ENCODE assay signal across 21 cellular contexts in the genomic region with DNA sequence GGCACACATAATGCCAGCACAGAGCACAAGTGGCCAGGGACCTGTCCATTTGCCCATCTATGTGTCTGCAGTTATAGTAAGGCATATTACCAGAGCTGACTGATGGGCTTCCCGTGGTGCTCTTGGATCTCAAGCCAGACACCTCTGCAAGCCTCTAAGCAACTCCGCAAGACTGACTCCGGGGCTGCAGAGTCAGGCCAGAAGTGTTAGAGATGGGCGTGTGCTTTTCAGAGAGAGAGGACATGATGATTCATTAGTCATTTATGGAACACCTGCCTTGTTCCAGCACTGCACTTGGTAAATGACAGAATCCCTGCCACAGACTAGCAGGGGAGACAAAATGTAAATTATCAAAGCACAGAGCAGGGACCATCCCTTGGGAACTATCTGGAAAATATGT.
DNase-seq lines count a peak whose midpoint lies in the region; ATAC-seq, FAIRE-seq and TF ChIP-seq lines count a peak whose summit lies in the region.
"Had no signal": no experiment of that assay in that cellular context is flagged by ENCODE, and none has a peak within 500 bp of the region (broad histone marks: within the 10 kb centered on the region; RNA-seq: fewer than 3 reads in every experiment).

No MANE protein-coding gene starts in this region.

- H3K9me3 ChIP-seq in breast epithelium (no peaks in the 10 kb centered on the region), small intestine (ENCODE audit: control insufficient read depth, low read depth) (no peaks in the 10 kb centered on the region)

- DNase-seq in MCF 10A (ENCODE audit: unreplicated experiment) = peak; percentile 11
- no peak for DNase-seq in breast epithelium (ENCODE audit: low spot score in 2 of 2)
- peak; percentile 2 for DNase-seq in NCI-H345 treated with DMSO at 0.1 percent for 48 hours (lab: John Stamatoyannopoulos, UW; ENCODE audit: unreplicated experiment)
- peak; percentile 12 for DNase-seq in bronchial epithelial cell (ENCODE audit: low read depth)
- DNase-seq in small intestine = peak; percentile 40
- no peak for DNase-seq in stimulated activated naive CD8-positive, alpha-beta T cell treated with anti-CD3 and anti-CD28 coated beads, Interleukin-15, amount 100 ng/mL, for 72 hours
- no peak for DNase-seq in dermis blood vessel endothelial cell
- DNase-seq: Calu3; CD4-positive, CD25-positive, alpha-beta regulatory T cell; DND-41; HCEC 1CT; NCI-H1048; NCI-H1694 treated with DMSO at 0.1 percent for 48 hours; NCI-H524 treated with DMSO at 0.1 percent for 48 hours; T-cell; T-helper 9 cell had no signal

- TF ChIP-seq CTCF in MCF 10A (IDR thresholded peaks at IDR 0.05; ENCODE audit: unreplicated experiment) = no peak
- no peak for TF ChIP-seq CTCF in breast epithelium (IDR thresholded peaks at IDR 0.05)
- no peak for TF ChIP-seq CTCF in bronchial epithelial cell (IDR thresholded peaks at IDR 0.05; ENCODE audit: insufficient read depth, low read length, severe bottlenecking)

- H3K9me3 Mint-ChIP-seq in MCF 10A (ENCODE audit: unreplicated experiment) = no peaks in the 10 kb centered on the region
- no peaks in the 10 kb centered on the region for H3K9me3 Mint-ChIP-seq in stimulated activated naive CD8-positive, alpha-beta T cell treated with anti-CD3 and anti-CD28 coated beads, Interleukin-15, amount 100 ng/mL, for 72 hours
- H3K9me3 Mint-ChIP-seq: T-cell had no signal

- H3K36me3 Mint-ChIP-seq in MCF 10A (ENCODE audit: insufficient read depth, unreplicated experiment) = no peaks in the 10 kb centered on the region
- H3K36me3 Mint-ChIP-seq: CD4-positive, CD25-positive, alpha-beta regulatory T cell; T-cell had no signal

- TF ChIP-seq POLR2A in breast epithelium (IDR thresholded peaks at IDR 0.05) = no peak

- no peaks in the 10 kb centered on the region for H3K4me1 Mint-ChIP-seq in MCF 10A (ENCODE audit: insufficient read depth, unreplicated experiment)
- H3K4me1 Mint-ChIP-seq in stimulated activated naive CD8-positive, alpha-beta T cell treated with anti-CD3 and anti-CD28 coated beads, Interleukin-15, amount 100 ng/mL, for 72 hours = peaks cover 6% of the 10 kb centered on the region
- H3K4me1 Mint-ChIP-seq: CD4-positive, CD25-positive, alpha-beta regulatory T cell had no signal

- no peak overlapping the region for H3K4me3 Mint-ChIP-seq in MCF 10A (ENCODE audit: unreplicated experiment)
- no peak overlapping the region for H3K4me3 Mint-ChIP-seq in stimulated activated naive CD8-positive, alpha-beta T cell treated with anti-CD3 and anti-CD28 coated beads, Interleukin-15, amount 100 ng/mL, for 72 hours
- H3K4me3 Mint-ChIP-seq: B cell; CD4-positive, CD25-positive, alpha-beta regulatory T cell; T-cell had no signal

- WGBS in small intestine, 3 donors = 20 to 58% (median 46%) methylated on average over 4 of the region's 4 CpGs

- ATAC-seq in stimulated activated naive CD8-positive, alpha-beta T cell treated with anti-CD3 and anti-CD28 coated beads, Interleukin-15, amount 100 ng/mL, for 72 hours = no peak
- no peak for ATAC-seq in GM19328 (IDR thresholded peaks at IDR 0.05; ENCODE audit: unreplicated experiment)
- ATAC-seq: GM12878, K562, T-cell had no signal

- H3K27ac ChIP-seq in breast epithelium (no peak overlapping the region), small intestine (ENCODE audit: low read depth in 1 of 2, low read length in 1 of 2) (no peak overlapping the region)

- FAIRE-seq in bronchial epithelial cell (lab: Jason Lieb, UNC) = no peak
- FAIRE-seq in small intestine (lab: Jason Lieb, UNC) = no peak
- FAIRE-seq: G401.6, GM12878, K562 had no signal

- peaks cover 21% of the 10 kb centered on the region for H3K27me3 Mint-ChIP-seq in MCF 10A (ENCODE audit: insufficient read depth, unreplicated experiment)
- peaks cover 14% of the 10 kb centered on the region for H3K27me3 Mint-ChIP-seq in stimulated activated naive CD8-positive, alpha-beta T cell treated with anti-CD3 and anti-CD28 coated beads, Interleukin-15, amount 100 ng/mL, for 72 hours
- H3K27me3 Mint-ChIP-seq: B cell; CD4-positive, CD25-positive, alpha-beta regulatory T cell had no signal

- intact Hi-C loops in MCF 10A (cut with micrococcal nuclease) = no loop called here
- intact Hi-C loops in breast epithelium (cut with DNase I; ENCODE audit: low total_unique reads) = no loop called here

- H3K4me1 ChIP-seq in breast epithelium (no peaks in the 10 kb centered on the region), small intestine (ENCODE audit: control insufficient read depth in 2 of 2, insufficient read depth in 1 of 2, low read depth in 1 of 2, low read length in 1 of 2) (peaks cover 0 to 3% of the 10 kb centered on the region in 2 donors)

- H3K27ac Mint-ChIP-seq in MCF 10A (ENCODE audit: low read depth, unreplicated experiment) = no peak overlapping the region
- H3K27ac Mint-ChIP-seq in stimulated activated naive CD8-positive, alpha-beta T cell treated with anti-CD3 and anti-CD28 coated beads, Interleukin-15, amount 100 ng/mL, for 72 hours = no peak overlapping the region
- H3K27ac Mint-ChIP-seq: B cell; CD4-positive, CD25-positive, alpha-beta regulatory T cell; T-cell had no signal

- no peaks in the 10 kb centered on the region for H3K36me3 ChIP-seq in breast epithelium
- no peaks in the 10 kb centered on the region for H3K36me3 ChIP-seq in bronchial epithelial cell (ENCODE audit: control insufficient read depth, insufficient read depth, low read length)
- H3K36me3 ChIP-seq in small intestine (ENCODE audit: control insufficient read depth in 2 of 2, insufficient read depth in 2 of 2, low read length in 2 of 2) = no peaks in the 10 kb centered on the region

- H3K27me3 ChIP-seq in breast epithelium = no peaks in the 10 kb centered on the region
- no peaks in the 10 kb centered on the region for H3K27me3 ChIP-seq in bronchial epithelial cell (ENCODE audit: control insufficient read depth, insufficient read depth, low read length)
- H3K27me3 ChIP-seq in small intestine (ENCODE audit: control insufficient read depth in 2 of 2, insufficient read depth in 2 of 2, low read length in 2 of 2) = no peaks in the 10 kb centered on the region

- H3K4me3 ChIP-seq in breast epithelium = no peak overlapping the region
- no peak overlapping the region for H3K4me3 ChIP-seq in bronchial epithelial cell (ENCODE audit: low read depth, low read length)
- no peak overlapping the region for H3K4me3 ChIP-seq in small intestine (ENCODE audit: low read depth in 1 of 2, low read length in 2 of 2)
- H3K4me3 ChIP-seq: GM12878, K562 had no signal

- no TSS peak for BruUV-seq in MCF 10A (replicated peaks; lab: Mats Ljungman, UMichigan)

- CTCF ChIA-PET in MCF 10A (lab: Yijun Ruan, JAX) = interaction anchor here (0.5 to 1.1 kb wide), 2 partner anchors 19 to 91 kb away, joined by 3 to 5 read pairs; no protein-coding TSS in a partner anchor

- POLR2A ChIA-PET in MCF 10A (lab: Yijun Ruan, JAX) = no interaction called here

Comparison
In these comparisons a context has a peak if more than half of its experiments do, and no peak if none do; other contexts are left out.
1. DNase-seq: peak in MCF 10A (single experiment), NCI-H345 treated with DMSO at 0.1 percent for 48 hours (single experiment), bronchial epithelial cell (single experiment) and small intestine (single experiment); none in breast epithelium (0 of 2), stimulated activated naive CD8-positive, alpha-beta T cell treated with anti-CD3 and anti-CD28 coated beads, Interleukin-15, amount 100 ng/mL, for 72 hours (0 of 2) and dermis blood vessel endothelial cell (single experiment).